1 cellular context compared by ENCODE assay signal in the genomic region with DNA sequence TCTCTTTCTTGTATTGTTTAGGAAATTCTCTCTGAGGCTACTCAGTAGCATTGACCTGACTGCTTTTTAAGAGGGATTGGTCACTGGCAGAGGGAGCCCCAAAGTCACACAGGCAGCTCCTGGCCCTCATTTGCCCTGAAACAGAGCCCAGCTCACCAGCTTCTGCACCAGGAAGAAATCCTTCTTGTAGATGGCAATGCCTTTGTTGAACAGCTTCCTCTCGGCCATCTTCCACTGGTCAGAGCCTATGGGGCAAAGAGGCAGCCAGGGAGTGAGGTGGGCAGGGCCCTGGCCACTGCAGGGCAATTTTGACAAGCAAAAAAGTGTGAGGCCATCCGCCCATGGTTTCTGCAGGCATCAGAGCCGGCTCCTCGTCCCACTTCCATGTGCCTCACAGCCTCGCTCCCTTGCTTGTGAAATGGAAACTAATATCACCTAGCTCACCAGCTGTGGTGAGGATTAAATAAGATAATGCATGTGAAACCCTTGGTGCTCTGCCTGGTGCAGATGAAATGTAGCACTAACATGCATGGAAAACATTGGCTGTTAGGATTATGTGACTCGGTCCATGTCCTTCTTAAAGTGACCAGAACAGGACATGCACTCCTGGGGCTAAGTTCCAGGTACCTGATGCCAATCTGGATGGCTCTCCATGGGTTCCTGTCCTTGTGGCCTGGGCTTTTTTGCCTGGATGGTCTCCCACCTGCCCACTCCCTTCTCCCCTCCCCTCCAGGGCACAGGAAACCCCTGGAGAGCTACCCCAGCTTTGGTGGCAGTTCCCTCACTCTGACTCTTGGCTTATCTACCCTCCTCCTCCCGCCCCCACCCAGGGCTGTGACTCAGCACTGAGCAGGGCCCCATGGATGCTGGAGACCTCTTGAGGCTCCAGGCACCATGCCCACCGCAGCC.
TF ChIP-seq lines count a peak whose summit lies in the region.

No MANE protein-coding gene starts in this region.

TF ChIP-seq in K562, 482 proteins besides CTCF, POLR2A, EP300 and RAD21 (continued from another document):
- TF ChIP-seq, protein P1, sequence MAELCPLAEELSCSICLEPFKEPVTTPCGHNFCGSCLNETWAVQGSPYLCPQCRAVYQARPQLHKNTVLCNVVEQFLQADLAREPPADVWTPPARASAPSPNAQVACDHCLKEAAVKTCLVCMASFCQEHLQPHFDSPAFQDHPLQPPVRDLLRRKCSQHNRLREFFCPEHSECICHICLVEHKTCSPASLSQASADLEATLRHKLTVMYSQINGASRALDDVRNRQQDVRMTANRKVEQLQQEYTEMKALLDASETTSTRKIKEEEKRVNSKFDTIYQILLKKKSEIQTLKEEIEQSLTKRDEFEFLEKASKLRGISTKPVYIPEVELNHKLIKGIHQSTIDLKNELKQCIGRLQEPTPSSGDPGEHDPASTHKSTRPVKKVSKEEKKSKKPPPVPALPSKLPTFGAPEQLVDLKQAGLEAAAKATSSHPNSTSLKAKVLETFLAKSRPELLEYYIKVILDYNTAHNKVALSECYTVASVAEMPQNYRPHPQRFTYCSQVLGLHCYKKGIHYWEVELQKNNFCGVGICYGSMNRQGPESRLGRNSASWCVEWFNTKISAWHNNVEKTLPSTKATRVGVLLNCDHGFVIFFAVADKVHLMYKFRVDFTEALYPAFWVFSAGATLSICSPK (IDR thresholded peaks at IDR 0.05; ENCODE audit: borderline replicate concordance): no peak
